In the genomic region with DNA sequence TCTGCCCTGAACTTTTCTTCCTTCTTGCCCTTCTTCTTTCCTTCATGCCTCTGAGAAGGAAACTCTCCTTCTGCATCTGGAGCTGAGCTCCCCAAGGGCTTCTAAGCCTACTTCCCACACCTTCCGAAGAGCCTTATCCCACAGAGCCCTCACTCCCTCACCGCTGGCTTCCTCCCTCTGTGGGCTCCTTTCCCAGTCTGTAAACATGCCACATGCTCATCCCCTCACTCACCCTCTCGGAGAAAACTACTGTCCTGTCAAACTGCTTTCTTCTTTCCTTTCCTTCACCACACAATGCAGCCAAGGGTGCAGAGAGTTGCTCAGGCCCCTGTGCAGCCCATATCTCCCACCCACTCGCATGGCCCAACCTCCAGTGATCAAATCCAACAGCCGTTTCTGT, we compare ENCODE assay signal across 1 cellular context.
TF ChIP-seq lines count a peak whose summit lies in the region.

No MANE protein-coding gene starts in this region.

TF ChIP-seq in IMR-90, 13 proteins besides CTCF, POLR2A, EP300 and RAD21:
- TF ChIP-seq FOS (IDR thresholded peaks at IDR 0.05; ENCODE audit: low read depth, low read length) (no peak), MAFK (IDR thresholded peaks at IDR 0.05; ENCODE audit: low read depth, low read length) (no peak), RFX5 (IDR thresholded peaks at IDR 0.05; ENCODE audit: low read depth, low read length) (no peak), MAZ (IDR thresholded peaks at IDR 0.05; ENCODE audit: borderline replicate concordance, low read depth, low read length) (no peak), BHLHE40 (IDR thresholded peaks at IDR 0.05; ENCODE audit: low read depth, low read length) (no peak), NFE2L2 (IDR thresholded peaks at IDR 0.05; ENCODE audit: low read depth, low read length) (no peak), RCOR1 (IDR thresholded peaks at IDR 0.05; ENCODE audit: insufficient replicate concordance, low read length) (no peak), MXI1 (IDR thresholded peaks at IDR 0.05; ENCODE audit: borderline replicate concordance, low read depth, low read length) (no peak; the same call in 1 of the 2 replicates), CEBPB (IDR thresholded peaks at IDR 0.05; ENCODE audit: low read depth, low read length) (no peak), CHD1 (IDR thresholded peaks at IDR 0.05; ENCODE audit: low read depth, low read length) (no peak), SMC3 (IDR thresholded peaks at IDR 0.05; ENCODE audit: low read depth, low read length) (no peak)
- TF ChIP-seq, protein P1, sequence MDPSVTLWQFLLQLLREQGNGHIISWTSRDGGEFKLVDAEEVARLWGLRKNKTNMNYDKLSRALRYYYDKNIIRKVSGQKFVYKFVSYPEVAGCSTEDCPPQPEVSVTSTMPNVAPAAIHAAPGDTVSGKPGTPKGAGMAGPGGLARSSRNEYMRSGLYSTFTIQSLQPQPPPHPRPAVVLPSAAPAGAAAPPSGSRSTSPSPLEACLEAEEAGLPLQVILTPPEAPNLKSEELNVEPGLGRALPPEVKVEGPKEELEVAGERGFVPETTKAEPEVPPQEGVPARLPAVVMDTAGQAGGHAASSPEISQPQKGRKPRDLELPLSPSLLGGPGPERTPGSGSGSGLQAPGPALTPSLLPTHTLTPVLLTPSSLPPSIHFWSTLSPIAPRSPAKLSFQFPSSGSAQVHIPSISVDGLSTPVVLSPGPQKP (IDR thresholded peaks at IDR 0.05; ENCODE audit: borderline replicate concordance, low read depth, low read length), result no peak
- TF ChIP-seq, protein P2, sequence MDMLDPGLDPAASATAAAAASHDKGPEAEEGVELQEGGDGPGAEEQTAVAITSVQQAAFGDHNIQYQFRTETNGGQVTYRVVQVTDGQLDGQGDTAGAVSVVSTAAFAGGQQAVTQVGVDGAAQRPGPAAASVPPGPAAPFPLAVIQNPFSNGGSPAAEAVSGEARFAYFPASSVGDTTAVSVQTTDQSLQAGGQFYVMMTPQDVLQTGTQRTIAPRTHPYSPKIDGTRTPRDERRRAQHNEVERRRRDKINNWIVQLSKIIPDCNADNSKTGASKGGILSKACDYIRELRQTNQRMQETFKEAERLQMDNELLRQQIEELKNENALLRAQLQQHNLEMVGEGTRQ (IDR thresholded peaks at IDR 0.05; ENCODE audit: low read depth, low read length), result no peak
